10 cellular contexts compared by ENCODE assay signal in genomic region chr10:33139191-33139646, GRCh38.
DNase-seq lines count a peak whose midpoint lies in the region; ATAC-seq and TF ChIP-seq lines count a peak whose summit lies in the region.
"Had no signal": no experiment of that assay in that cellular context is flagged by ENCODE, and none has a peak within 500 bp of the region (broad histone marks: within the 10 kb centered on the region; RNA-seq: fewer than 3 reads in every experiment).

No MANE protein-coding gene starts in this region.

- H3K9me3 ChIP-seq in BLaER1 treated with 17β-estradiol and CSF1 and Interleukin-3, amounts not matched to agents 10 nM and 100 nM (replicated peaks in 1 of 11): no peaks in the 10 kb centered on the region
- H3K9me3 ChIP-seq in mucosa of descending colon: no peaks in the 10 kb centered on the region
- H3K9me3 ChIP-seq: BE2C had no signal

- peak overlapping the region; percentile 38 for H3K4me3 Mint-ChIP-seq in activated T-helper 1 cell treated with anti-CD3 and anti-CD28 coated beads, Interleukin-12 subunit alpha, Interleukin-12 subunit beta, Interleukin-2, Interleukin-4 antibody, amounts not matched to agents 30 ng/mL and 10 ng/mL and 1 ng/mL, durations not matched to agents 14 hours and 24 hours and 36 hours
- no peak overlapping the region for H3K4me3 Mint-ChIP-seq in mesothelial cell of epicardium

- DNase-seq in T follicular helper cell (ENCODE audit: low read depth): peak; percentile 74
- DNase-seq in activated T-helper 1 cell treated with anti-CD3 and anti-CD28 coated beads, Interleukin-12 subunit alpha, Interleukin-12 subunit beta, Interleukin-2, Interleukin-4 antibody, amounts not matched to agents 30 ng/mL and 10 ng/mL and 1 ng/mL, durations not matched to agents 14 hours and 24 hours and 36 hours (ENCODE audit: low spot score): peak; percentile 73
- DNase-seq in mucosa of descending colon: no peak
- DNase-seq in GM10266 (ENCODE audit: extremely low spot score): no peak
- DNase-seq in H7: no peak
- no peak for DNase-seq in mesothelial cell of epicardium (ENCODE audit: low spot score in 2 of 2, unreplicated experiment in 2 of 2)
- DNase-seq: BE2C; NK-92 treated with Interleukin-12 subunit alpha and Interleukin-12 subunit beta, amount 100 ng/mL, for 24 hours had no signal

- H3K27ac Mint-ChIP-seq in activated T-helper 1 cell treated with anti-CD3 and anti-CD28 coated beads, Interleukin-12 subunit alpha, Interleukin-12 subunit beta, Interleukin-2, Interleukin-4 antibody, amounts not matched to agents 30 ng/mL and 10 ng/mL and 1 ng/mL, durations not matched to agents 14 hours and 24 hours and 36 hours: peak overlapping the region; percentile 80
- no peak overlapping the region for H3K27ac Mint-ChIP-seq in mesothelial cell of epicardium

- peak overlapping the region in 6 of 11 experiments; percentile 21 to 48 (median 38); a peak in 6 of 22 replicates for H3K4me2 ChIP-seq in BLaER1 treated with 17β-estradiol and CSF1 and Interleukin-3, amounts not matched to agents 10 nM and 100 nM

- no peaks in the 10 kb centered on the region for H3K27me3 Mint-ChIP-seq in activated T-helper 1 cell treated with anti-CD3 and anti-CD28 coated beads, Interleukin-12 subunit alpha, Interleukin-12 subunit beta, Interleukin-2, Interleukin-4 antibody, amounts not matched to agents 30 ng/mL and 10 ng/mL and 1 ng/mL, durations not matched to agents 14 hours and 24 hours and 36 hours (ENCODE audit: insufficient read depth)
- no peaks in the 10 kb centered on the region for H3K27me3 Mint-ChIP-seq in mesothelial cell of epicardium (ENCODE audit: low read depth)

- H3K27me3 ChIP-seq in BLaER1 treated with 17β-estradiol and CSF1 and Interleukin-3, amounts not matched to agents 10 nM and 100 nM: no peaks in the 10 kb centered on the region
- no peaks in the 10 kb centered on the region for H3K27me3 ChIP-seq in H7 (ENCODE audit: control insufficient read depth, insufficient read depth, low read length)
- H3K27me3 ChIP-seq: BE2C had no signal

- TF ChIP-seq CTCF in mucosa of descending colon (IDR thresholded peaks at IDR 0.05): no peak
- TF ChIP-seq CTCF in GM10266 (IDR thresholded peaks at IDR 0.05; ENCODE audit: control insufficient read depth, insufficient read depth, low read depth, missing control alignments): no peak
- TF ChIP-seq CTCF in mesothelial cell of epicardium (IDR thresholded peaks at IDR 0.05; ENCODE audit: unreplicated experiment): no peak

- no peaks in the 10 kb centered on the region for H3K9me3 Mint-ChIP-seq in activated T-helper 1 cell treated with anti-CD3 and anti-CD28 coated beads, Interleukin-12 subunit alpha, Interleukin-12 subunit beta, Interleukin-2, Interleukin-4 antibody, amounts not matched to agents 30 ng/mL and 10 ng/mL and 1 ng/mL, durations not matched to agents 14 hours and 24 hours and 36 hours
- H3K9me3 Mint-ChIP-seq in mesothelial cell of epicardium: no peaks in the 10 kb centered on the region

- no peak overlapping the region for H3K27ac ChIP-seq in BLaER1 treated with 17β-estradiol and CSF1 and Interleukin-3, amounts not matched to agents 10 nM and 100 nM

- H3K36me3 ChIP-seq in BLaER1 treated with 17β-estradiol and CSF1 and Interleukin-3, amounts not matched to agents 10 nM and 100 nM: no peaks in the 10 kb centered on the region
- H3K36me3 ChIP-seq in mucosa of descending colon (ENCODE audit: low read depth): no peaks in the 10 kb centered on the region
- no peaks in the 10 kb centered on the region for H3K36me3 ChIP-seq in H7 (replicated peaks; ENCODE audit: control insufficient read depth, insufficient read depth, low read length)
- H3K36me3 ChIP-seq: BE2C had no signal

- peaks cover 2% of the 10 kb centered on the region for H3K36me3 Mint-ChIP-seq in activated T-helper 1 cell treated with anti-CD3 and anti-CD28 coated beads, Interleukin-12 subunit alpha, Interleukin-12 subunit beta, Interleukin-2, Interleukin-4 antibody, amounts not matched to agents 30 ng/mL and 10 ng/mL and 1 ng/mL, durations not matched to agents 14 hours and 24 hours and 36 hours (ENCODE audit: low read depth)
- H3K36me3 Mint-ChIP-seq in mesothelial cell of epicardium: no peaks in the 10 kb centered on the region

- peak; percentile 34 for ATAC-seq in mucosa of descending colon
- no peak for ATAC-seq in GM18519 (IDR thresholded peaks at IDR 0.05; ENCODE audit: low FRiP score, unreplicated experiment)

- H3K4me1 Mint-ChIP-seq in activated T-helper 1 cell treated with anti-CD3 and anti-CD28 coated beads, Interleukin-12 subunit alpha, Interleukin-12 subunit beta, Interleukin-2, Interleukin-4 antibody, amounts not matched to agents 30 ng/mL and 10 ng/mL and 1 ng/mL, durations not matched to agents 14 hours and 24 hours and 36 hours (ENCODE audit: low read depth): peaks cover 84% of the 10 kb centered on the region
- H3K4me1 Mint-ChIP-seq in mesothelial cell of epicardium: no peaks in the 10 kb centered on the region

- no peak overlapping the region for H3K4me3 ChIP-seq in BLaER1 treated with 17β-estradiol and CSF1 and Interleukin-3, amounts not matched to agents 10 nM and 100 nM
- H3K4me3 ChIP-seq in mucosa of descending colon (no peak overlapping the region), H7 (ENCODE audit: insufficient read depth, low read depth, low read length) (no peak overlapping the region)

- intact Hi-C loops in activated T-helper 1 cell treated with anti-CD3 and anti-CD28 coated beads, Interleukin-12 subunit alpha, Interleukin-12 subunit beta, Interleukin-2, Interleukin-4 antibody, amounts not matched to agents 30 ng/mL and 10 ng/mL and 1 ng/mL, durations not matched to agents 14 hours and 24 hours and 36 hours (cut with micrococcal nuclease): loop anchor here (1.0 to 5.0 kb wide), 5 partner anchors 16 to 983 kb away; partner anchors contain the start of gene CCDC7
- intact Hi-C loops in mucosa of descending colon (cut with DNase I, micrococcal nuclease): no loop called here

- H3K4me1 ChIP-seq in BLaER1 treated with 17β-estradiol and CSF1 and Interleukin-3, amounts not matched to agents 10 nM and 100 nM: peaks cover 0 to 10% (median 5%) of the 10 kb centered on the region in 10 experiments; a peak in 8 of 20 replicates
- peaks cover 5% of the 10 kb centered on the region for H3K4me1 ChIP-seq in mucosa of descending colon (ENCODE audit: low read depth)
- H3K4me1 ChIP-seq: BE2C had no signal

- no peaks in the 10 kb centered on the region for H4K20me1 ChIP-seq in BLaER1 treated with 17β-estradiol and CSF1 and Interleukin-3, amounts not matched to agents 10 nM and 100 nM

- no peak overlapping the region for H3K9ac ChIP-seq in BLaER1 treated with 17β-estradiol and CSF1 and Interleukin-3, amounts not matched to agents 10 nM and 100 nM

Comparison
In these comparisons a context has a peak if more than half of its experiments do, and no peak if none do; other contexts are left out.
1. DNase-seq: peak in T follicular helper cell (single experiment) and activated T-helper 1 cell treated with anti-CD3 and anti-CD28 coated beads, Interleukin-12 subunit alpha, Interleukin-12 subunit beta, Interleukin-2, Interleukin-4 antibody, amounts not matched to agents 30 ng/mL and 10 ng/mL and 1 ng/mL, durations not matched to agents 14 hours and 24 hours and 36 hours (single experiment); none in mucosa of descending colon (0 of 3), GM10266 (single experiment), H7 (single experiment) and mesothelial cell of epicardium (0 of 2).